In genomic region chr2:54918647-54919280, GRCh38 we compare ENCODE assay signal across 1 cellular context.
TF ChIP-seq lines count a peak whose summit lies in the region.

No MANE protein-coding gene starts in this region.

TF ChIP-seq in GM12878, 131 proteins besides CTCF, POLR2A, EP300 and RAD21 (continued from another document):
- TF ChIP-seq RELB (IDR thresholded peaks at IDR 0.05; ENCODE audit: low read depth) (no peak; the same call in 1 of the 2 replicates), PAX8 (IDR thresholded peaks at IDR 0.05) (no peak), FOS (IDR thresholded peaks at IDR 0.05; ENCODE audit: borderline replicate concordance, extremely low read depth, insufficient read length) (no peak), RAD51 (IDR thresholded peaks at IDR 0.05) (no peak), CHD1 (IDR thresholded peaks at IDR 0.05; ENCODE audit: low read depth, low read length) (no peak), HDGF (IDR thresholded peaks at IDR 0.05) (no peak)
- TF ChIP-seq, protein P1, sequence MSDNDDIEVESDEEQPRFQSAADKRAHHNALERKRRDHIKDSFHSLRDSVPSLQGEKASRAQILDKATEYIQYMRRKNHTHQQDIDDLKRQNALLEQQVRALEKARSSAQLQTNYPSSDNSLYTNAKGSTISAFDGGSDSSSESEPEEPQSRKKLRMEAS (IDR thresholded peaks at IDR 0.05; ENCODE audit: low read depth, low read length): no peak
